In the genomic region with DNA sequence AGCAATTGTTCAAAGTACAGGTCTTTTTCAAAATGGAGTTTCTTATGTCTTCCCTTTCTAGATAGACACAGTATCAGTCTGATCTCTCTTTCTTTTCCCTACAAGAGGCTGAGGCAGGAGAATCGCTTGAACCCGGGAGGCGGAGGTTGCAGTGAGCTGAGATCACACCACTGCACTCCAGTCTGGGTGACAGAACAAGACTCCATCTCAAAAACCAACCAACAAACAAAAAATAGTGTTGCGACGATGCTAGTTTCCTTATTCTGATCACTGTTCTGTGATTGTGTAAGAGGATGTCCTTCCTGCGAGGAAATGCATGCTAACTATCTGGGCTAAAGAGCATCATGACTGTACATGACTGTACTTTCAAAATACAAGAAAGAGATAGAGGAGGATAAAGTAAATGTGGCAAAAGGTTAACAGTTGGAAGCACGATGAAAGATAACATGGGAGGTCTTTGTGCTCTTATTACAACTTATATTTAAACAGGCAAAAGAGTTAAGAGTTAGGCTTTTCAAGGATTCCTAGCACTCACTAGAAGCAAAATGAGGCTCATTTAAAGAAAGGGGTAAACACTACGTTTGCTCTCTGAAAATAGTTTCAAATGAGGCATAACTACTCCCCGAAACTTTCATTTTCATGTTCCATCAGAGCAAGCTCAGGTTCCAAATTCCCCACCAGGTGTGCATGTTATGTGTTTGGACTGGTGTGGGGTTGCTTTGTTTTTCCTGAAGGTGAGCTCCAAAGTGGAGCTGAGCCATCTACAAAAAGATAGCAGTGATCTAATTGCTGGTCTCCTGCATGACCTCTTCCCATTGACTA, we compare ENCODE assay signal across 1 cellular context.
TF ChIP-seq lines count a peak whose summit lies in the region.

No MANE protein-coding gene starts in this region.

TF ChIP-seq in HepG2, 621 proteins besides CTCF, POLR2A, EP300 and RAD21 (continued from another document and continues in another):
- no peak for TF ChIP-seq MZF1 (CRISPR knock-in tag; IDR thresholded peaks at IDR 0.05; ENCODE audit: borderline replicate concordance)
- TF ChIP-seq, protein P1, sequence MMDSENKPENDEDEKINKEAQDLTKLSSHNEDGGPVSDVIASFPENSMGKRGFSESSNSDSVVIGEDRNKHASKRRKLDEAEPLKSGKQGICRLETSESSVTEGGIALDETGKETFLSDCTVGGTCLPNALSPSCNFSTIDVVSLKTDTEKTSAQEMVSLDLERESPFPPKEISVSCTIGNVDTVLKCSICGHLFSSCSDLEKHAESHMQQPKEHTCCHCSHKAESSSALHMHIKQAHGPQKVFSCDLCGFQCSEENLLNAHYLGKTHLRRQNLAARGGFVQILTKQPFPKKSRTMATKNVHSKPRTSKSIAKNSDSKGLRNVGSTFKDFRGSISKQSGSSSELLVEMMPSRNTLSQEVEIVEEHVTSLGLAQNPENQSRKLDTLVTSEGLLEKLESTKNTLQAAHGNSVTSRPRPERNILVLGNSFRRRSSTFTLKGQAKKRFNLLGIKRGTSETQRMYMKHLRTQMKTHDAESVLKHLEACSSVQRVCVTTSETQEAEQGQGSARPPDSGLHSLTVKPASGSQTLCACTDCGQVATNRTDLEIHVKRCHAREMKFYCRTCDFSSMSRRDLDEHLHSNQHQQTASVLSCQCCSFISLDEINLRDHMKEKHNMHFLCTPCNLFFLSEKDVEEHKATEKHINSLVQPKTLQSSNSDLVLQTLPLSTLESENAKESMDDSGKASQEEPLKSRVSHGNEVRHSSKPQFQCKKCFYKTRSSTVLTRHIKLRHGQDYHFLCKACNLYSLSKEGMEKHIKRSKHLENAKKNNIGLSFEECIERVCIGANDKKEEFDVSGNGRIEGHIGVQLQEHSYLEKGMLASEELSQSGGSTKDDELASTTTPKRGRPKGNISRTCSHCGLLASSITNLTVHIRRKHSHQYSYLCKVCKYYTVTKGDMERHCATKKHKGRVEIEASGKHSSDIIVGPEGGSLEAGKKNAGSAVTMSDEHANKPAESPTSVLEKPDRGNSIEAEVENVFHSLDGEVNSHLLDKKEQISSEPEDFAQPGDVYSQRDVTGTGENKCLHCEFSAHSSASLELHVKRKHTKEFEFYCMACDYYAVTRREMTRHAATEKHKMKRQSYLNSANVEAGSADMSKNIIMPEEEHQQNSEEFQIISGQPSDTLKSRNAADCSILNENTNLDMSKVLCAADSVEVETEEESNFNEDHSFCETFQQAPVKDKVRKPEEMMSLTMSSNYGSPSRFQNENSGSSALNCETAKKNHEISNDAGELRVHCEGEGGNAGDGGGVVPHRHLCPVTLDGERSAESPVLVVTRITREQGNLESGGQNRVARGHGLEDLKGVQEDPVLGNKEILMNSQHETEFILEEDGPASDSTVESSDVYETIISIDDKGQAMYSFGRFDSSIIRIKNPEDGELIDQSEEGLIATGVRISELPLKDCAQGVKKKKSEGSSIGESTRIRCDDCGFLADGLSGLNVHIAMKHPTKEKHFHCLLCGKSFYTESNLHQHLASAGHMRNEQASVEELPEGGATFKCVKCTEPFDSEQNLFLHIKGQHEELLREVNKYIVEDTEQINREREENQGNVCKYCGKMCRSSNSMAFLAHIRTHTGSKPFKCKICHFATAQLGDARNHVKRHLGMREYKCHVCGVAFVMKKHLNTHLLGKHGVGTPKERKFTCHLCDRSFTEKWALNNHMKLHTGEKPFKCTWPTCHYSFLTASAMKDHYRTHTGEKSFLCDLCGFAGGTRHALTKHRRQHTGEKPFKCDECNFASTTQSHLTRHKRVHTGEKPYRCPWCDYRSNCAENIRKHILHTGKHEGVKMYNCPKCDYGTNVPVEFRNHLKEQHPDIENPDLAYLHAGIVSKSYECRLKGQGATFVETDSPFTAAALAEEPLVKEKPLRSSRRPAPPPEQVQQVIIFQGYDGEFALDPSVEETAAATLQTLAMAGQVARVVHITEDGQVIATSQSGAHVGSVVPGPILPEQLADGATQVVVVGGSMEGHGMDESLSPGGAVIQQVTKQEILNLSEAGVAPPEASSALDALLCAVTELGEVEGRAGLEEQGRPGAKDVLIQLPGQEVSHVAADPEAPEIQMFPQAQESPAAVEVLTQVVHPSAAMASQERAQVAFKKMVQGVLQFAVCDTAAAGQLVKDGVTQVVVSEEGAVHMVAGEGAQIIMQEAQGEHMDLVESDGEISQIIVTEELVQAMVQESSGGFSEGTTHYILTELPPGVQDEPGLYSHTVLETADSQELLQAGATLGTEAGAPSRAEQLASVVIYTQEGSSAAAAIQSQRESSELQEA (CRISPR knock-in tag; IDR thresholded peaks at IDR 0.05; ENCODE audit: not compliant biosample characterization) = no peak
- TF ChIP-seq SP140L (CRISPR knock-in tag; IDR thresholded peaks at IDR 0.05; ENCODE audit: borderline replicate concordance) = no peak
- TF ChIP-seq, protein P2, sequence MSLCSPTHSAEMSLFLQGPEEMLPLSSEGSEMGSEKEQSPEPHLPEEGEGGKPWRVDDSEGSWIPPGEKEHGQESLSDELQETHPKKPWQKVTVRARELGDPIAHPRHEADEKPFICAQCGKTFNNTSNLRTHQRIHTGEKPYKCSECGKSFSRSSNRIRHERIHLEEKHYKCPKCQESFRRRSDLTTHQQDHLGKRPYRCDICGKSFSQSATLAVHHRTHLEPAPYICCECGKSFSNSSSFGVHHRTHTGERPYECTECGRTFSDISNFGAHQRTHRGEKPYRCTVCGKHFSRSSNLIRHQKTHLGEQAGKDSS (CRISPR knock-in tag; IDR thresholded peaks at IDR 0.05; ENCODE audit: borderline replicate concordance, low read depth) = no peak
- no peak for TF ChIP-seq TARDBP (CRISPR knock-in tag; IDR thresholded peaks at IDR 0.05)
- no peak for TF ChIP-seq TGIF2 (CRISPR knock-in tag; IDR thresholded peaks at IDR 0.05)
- TF ChIP-seq, protein P3, sequence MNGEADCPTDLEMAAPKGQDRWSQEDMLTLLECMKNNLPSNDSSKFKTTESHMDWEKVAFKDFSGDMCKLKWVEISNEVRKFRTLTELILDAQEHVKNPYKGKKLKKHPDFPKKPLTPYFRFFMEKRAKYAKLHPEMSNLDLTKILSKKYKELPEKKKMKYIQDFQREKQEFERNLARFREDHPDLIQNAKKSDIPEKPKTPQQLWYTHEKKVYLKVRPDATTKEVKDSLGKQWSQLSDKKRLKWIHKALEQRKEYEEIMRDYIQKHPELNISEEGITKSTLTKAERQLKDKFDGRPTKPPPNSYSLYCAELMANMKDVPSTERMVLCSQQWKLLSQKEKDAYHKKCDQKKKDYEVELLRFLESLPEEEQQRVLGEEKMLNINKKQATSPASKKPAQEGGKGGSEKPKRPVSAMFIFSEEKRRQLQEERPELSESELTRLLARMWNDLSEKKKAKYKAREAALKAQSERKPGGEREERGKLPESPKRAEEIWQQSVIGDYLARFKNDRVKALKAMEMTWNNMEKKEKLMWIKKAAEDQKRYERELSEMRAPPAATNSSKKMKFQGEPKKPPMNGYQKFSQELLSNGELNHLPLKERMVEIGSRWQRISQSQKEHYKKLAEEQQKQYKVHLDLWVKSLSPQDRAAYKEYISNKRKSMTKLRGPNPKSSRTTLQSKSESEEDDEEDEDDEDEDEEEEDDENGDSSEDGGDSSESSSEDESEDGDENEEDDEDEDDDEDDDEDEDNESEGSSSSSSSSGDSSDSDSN (CRISPR knock-in tag; IDR thresholded peaks at IDR 0.05) = 0 out of 2 replicates have a peak, but pooled peaks have one; percentile 21
- TF ChIP-seq, protein P4, sequence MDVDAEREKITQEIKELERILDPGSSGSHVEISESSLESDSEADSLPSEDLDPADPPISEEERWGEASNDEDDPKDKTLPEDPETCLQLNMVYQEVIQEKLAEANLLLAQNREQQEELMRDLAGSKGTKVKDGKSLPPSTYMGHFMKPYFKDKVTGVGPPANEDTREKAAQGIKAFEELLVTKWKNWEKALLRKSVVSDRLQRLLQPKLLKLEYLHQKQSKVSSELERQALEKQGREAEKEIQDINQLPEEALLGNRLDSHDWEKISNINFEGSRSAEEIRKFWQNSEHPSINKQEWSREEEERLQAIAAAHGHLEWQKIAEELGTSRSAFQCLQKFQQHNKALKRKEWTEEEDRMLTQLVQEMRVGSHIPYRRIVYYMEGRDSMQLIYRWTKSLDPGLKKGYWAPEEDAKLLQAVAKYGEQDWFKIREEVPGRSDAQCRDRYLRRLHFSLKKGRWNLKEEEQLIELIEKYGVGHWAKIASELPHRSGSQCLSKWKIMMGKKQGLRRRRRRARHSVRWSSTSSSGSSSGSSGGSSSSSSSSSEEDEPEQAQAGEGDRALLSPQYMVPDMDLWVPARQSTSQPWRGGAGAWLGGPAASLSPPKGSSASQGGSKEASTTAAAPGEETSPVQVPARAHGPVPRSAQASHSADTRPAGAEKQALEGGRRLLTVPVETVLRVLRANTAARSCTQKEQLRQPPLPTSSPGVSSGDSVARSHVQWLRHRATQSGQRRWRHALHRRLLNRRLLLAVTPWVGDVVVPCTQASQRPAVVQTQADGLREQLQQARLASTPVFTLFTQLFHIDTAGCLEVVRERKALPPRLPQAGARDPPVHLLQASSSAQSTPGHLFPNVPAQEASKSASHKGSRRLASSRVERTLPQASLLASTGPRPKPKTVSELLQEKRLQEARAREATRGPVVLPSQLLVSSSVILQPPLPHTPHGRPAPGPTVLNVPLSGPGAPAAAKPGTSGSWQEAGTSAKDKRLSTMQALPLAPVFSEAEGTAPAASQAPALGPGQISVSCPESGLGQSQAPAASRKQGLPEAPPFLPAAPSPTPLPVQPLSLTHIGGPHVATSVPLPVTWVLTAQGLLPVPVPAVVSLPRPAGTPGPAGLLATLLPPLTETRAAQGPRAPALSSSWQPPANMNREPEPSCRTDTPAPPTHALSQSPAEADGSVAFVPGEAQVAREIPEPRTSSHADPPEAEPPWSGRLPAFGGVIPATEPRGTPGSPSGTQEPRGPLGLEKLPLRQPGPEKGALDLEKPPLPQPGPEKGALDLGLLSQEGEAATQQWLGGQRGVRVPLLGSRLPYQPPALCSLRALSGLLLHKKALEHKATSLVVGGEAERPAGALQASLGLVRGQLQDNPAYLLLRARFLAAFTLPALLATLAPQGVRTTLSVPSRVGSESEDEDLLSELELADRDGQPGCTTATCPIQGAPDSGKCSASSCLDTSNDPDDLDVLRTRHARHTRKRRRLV (CRISPR knock-in tag; IDR thresholded peaks at IDR 0.05) = no peak
- TF ChIP-seq, protein P5, sequence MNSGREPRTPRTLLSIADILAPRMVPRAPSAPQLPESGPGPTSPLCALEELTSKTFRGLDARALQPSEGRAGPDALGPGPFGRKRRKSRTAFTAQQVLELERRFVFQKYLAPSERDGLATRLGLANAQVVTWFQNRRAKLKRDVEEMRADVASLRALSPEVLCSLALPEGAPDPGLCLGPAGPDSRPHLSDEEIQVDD (CRISPR knock-in tag; IDR thresholded peaks at IDR 0.05; ENCODE audit: borderline replicate concordance) = no peak
- 0 out of 2 replicates have a peak, but pooled peaks have one; percentile 36 for TF ChIP-seq ZNF501 (CRISPR knock-in tag; IDR thresholded peaks at IDR 0.05)
- TF ChIP-seq, protein P6, sequence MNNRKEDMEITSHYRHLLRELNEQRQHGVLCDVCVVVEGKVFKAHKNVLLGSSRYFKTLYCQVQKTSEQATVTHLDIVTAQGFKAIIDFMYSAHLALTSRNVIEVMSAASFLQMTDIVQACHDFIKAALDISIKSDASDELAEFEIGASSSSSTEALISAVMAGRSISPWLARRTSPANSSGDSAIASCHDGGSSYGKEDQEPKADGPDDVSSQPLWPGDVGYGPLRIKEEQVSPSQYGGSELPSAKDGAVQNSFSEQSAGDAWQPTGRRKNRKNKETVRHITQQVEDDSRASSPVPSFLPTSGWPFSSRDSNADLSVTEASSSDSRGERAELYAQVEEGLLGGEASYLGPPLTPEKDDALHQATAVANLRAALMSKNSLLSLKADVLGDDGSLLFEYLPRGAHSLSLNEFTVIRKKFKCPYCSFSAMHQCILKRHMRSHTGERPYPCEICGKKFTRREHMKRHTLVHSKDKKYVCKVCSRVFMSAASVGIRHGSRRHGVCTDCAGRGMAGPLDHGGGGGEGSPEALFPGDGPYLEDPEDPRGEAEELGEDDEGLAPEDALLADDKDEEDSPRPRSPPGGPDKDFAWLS (CRISPR knock-in tag; IDR thresholded peaks at IDR 0.05; ENCODE audit: borderline replicate concordance) = no peak
- no peak for TF ChIP-seq EEA1 (CRISPR knock-in tag; IDR thresholded peaks at IDR 0.05; ENCODE audit: borderline replicate concordance)
- no peak for TF ChIP-seq ZFP37 (CRISPR knock-in tag; IDR thresholded peaks at IDR 0.05; ENCODE audit: borderline replicate concordance)
- TF ChIP-seq ESRRA (CRISPR knock-in tag; IDR thresholded peaks at IDR 0.05; ENCODE audit: low read depth) = no peak
- no peak for TF ChIP-seq ZNF432 (CRISPR knock-in tag; IDR thresholded peaks at IDR 0.05; ENCODE audit: borderline replicate concordance)
- TF ChIP-seq ZNF496 (CRISPR knock-in tag; IDR thresholded peaks at IDR 0.05; ENCODE audit: insufficient replicate concordance) = no peak
- no peak for TF ChIP-seq MEIS2 (CRISPR knock-in tag; IDR thresholded peaks at IDR 0.05)
- no peak for TF ChIP-seq TBP (CRISPR knock-in tag; IDR thresholded peaks at IDR 0.05)
- no peak for TF ChIP-seq ZNF431 (CRISPR knock-in tag; IDR thresholded peaks at IDR 0.05; ENCODE audit: borderline replicate concordance, low read depth)
- peak; percentile 30; the same call in 1 of the 2 replicates for TF ChIP-seq GABPB1 (CRISPR knock-in tag; IDR thresholded peaks at IDR 0.05)
- TF ChIP-seq SAFB2 (CRISPR knock-in tag; IDR thresholded peaks at IDR 0.05; ENCODE audit: borderline replicate concordance, low read depth) = no peak
- TF ChIP-seq RNF2 (conservative IDR thresholded peaks at IDR 0.05; ENCODE audit: low read depth) = no peak
- no peak for TF ChIP-seq ZMYM4 (CRISPR knock-in tag; IDR thresholded peaks at IDR 0.05)
- TF ChIP-seq ATF1 (CRISPR knock-in tag; IDR thresholded peaks at IDR 0.05) = no peak
- TF ChIP-seq ZNF644 (CRISPR knock-in tag; IDR thresholded peaks at IDR 0.05; ENCODE audit: low read depth) = no peak
- TF ChIP-seq ZSCAN22 (CRISPR knock-in tag; IDR thresholded peaks at IDR 0.05) = peak; percentile 86; the same call in 1 of the 2 replicates
- TF ChIP-seq ZNF766 (CRISPR knock-in tag; IDR thresholded peaks at IDR 0.05; ENCODE audit: borderline replicate concordance) = no peak
- TF ChIP-seq, protein P7, sequence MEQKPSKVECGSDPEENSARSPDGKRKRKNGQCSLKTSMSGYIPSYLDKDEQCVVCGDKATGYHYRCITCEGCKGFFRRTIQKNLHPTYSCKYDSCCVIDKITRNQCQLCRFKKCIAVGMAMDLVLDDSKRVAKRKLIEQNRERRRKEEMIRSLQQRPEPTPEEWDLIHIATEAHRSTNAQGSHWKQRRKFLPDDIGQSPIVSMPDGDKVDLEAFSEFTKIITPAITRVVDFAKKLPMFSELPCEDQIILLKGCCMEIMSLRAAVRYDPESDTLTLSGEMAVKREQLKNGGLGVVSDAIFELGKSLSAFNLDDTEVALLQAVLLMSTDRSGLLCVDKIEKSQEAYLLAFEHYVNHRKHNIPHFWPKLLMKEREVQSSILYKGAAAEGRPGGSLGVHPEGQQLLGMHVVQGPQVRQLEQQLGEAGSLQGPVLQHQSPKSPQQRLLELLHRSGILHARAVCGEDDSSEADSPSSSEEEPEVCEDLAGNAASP (CRISPR knock-in tag; IDR thresholded peaks at IDR 0.05; ENCODE audit: borderline replicate concordance) = no peak
- no peak for TF ChIP-seq IKZF4 (CRISPR knock-in tag; IDR thresholded peaks at IDR 0.05; ENCODE audit: borderline replicate concordance, low read depth, not compliant biosample characterization)
- TF ChIP-seq FOXP1 (IDR thresholded peaks at IDR 0.05) = no peak
- TF ChIP-seq FOXP1 (CRISPR knock-in tag; IDR thresholded peaks at IDR 0.05) = no peak; the same call in 1 of the 2 replicates
- 0 out of 2 replicates have a peak, but pooled peaks have one; percentile 36 for TF ChIP-seq ZNF761 (CRISPR knock-in tag; conservative IDR thresholded peaks at IDR 0.05)
- no peak for TF ChIP-seq SRSF9 (IDR thresholded peaks at IDR 0.05; ENCODE audit: borderline replicate concordance, insufficient read depth, low read depth, low read length, poor library complexity, severe bottlenecking)
- peak; percentile 85; the same call in 1 of the 2 replicates for TF ChIP-seq ETV5 (CRISPR knock-in tag; IDR thresholded peaks at IDR 0.05; ENCODE audit: borderline replicate concordance)
